9 cellular contexts compared by ENCODE assay signal in genomic region chr11:62500066-62501035, GRCh38. TPM values are rescaled to one million over a fixed set of nuclear protein-coding genes. Genes with fewer than 3 reads are reported as not detected.
DNase-seq lines count a peak whose midpoint lies in the region; ATAC-seq and TF ChIP-seq lines count a peak whose summit lies in the region.
"Had no signal": no experiment of that assay in that cellular context is flagged by ENCODE, and none has a peak within 500 bp of the region (broad histone marks: within the 10 kb centered on the region; RNA-seq: fewer than 3 reads in every experiment).

No MANE protein-coding gene starts in this region.

- peak overlapping the region; percentile 40 for H3K27ac ChIP-seq in osteoblast (ENCODE audit: low read depth, low read length)

- peak overlapping the region; percentile 57 for H2AFZ ChIP-seq in osteoblast (ENCODE audit: low read length)

- H3K4me3 ChIP-seq in osteoblast (ENCODE audit: insufficient read depth, low read length): no peak overlapping the region

- no peak for ATAC-seq in GM19395 (IDR thresholded peaks at IDR 0.05; ENCODE audit: unreplicated experiment)
- no peak for ATAC-seq in stimulated activated naive CD8-positive, alpha-beta T cell treated with anti-CD3 and anti-CD28 coated beads, Interleukin-15, amount 100 ng/mL, for 72 hours

- peaks cover 26% of the 10 kb centered on the region for H3K4me1 ChIP-seq in osteoblast (ENCODE audit: insufficient read depth, low read length)

- no peaks in the 10 kb centered on the region for H3K9me3 Mint-ChIP-seq in stimulated activated naive CD8-positive, alpha-beta T cell treated with anti-CD3 and anti-CD28 coated beads, Interleukin-15, amount 100 ng/mL, for 72 hours

- no peaks in the 10 kb centered on the region for H4K20me1 ChIP-seq in osteoblast (ENCODE audit: insufficient read depth, low read length)

- H3K4me2 ChIP-seq in osteoblast (ENCODE audit: insufficient read depth, low read length): peak overlapping the region; percentile 1

- H3K27me3 ChIP-seq in osteoblast (ENCODE audit: insufficient read depth, low read length): no peaks in the 10 kb centered on the region

- H3K9me3 ChIP-seq in osteoblast (ENCODE audit: low read depth, low read length): no peaks in the 10 kb centered on the region

- peaks cover 21% of the 10 kb centered on the region for H3K4me1 Mint-ChIP-seq in stimulated activated naive CD8-positive, alpha-beta T cell treated with anti-CD3 and anti-CD28 coated beads, Interleukin-15, amount 100 ng/mL, for 72 hours

- H3K36me3 ChIP-seq in osteoblast (ENCODE audit: insufficient read depth, low read length): no peaks in the 10 kb centered on the region

- TF ChIP-seq CTCF in osteoblast (IDR thresholded peaks at IDR 0.05; ENCODE audit: extremely low read depth, low read depth, low read length): no peak

- peaks cover 28% of the 10 kb centered on the region for H3K27me3 Mint-ChIP-seq in stimulated activated naive CD8-positive, alpha-beta T cell treated with anti-CD3 and anti-CD28 coated beads, Interleukin-15, amount 100 ng/mL, for 72 hours

- in situ Hi-C loops in T47D (cut with HindIII; ENCODE audit: low pct_unique_long_range_greater_than_20kb, low sequenced_read_pairs): no loop called here

- no peak overlapping the region for H3K4me3 Mint-ChIP-seq in stimulated activated naive CD8-positive, alpha-beta T cell treated with anti-CD3 and anti-CD28 coated beads, Interleukin-15, amount 100 ng/mL, for 72 hours

- no peaks in the 10 kb centered on the region for H3K79me2 ChIP-seq in osteoblast (ENCODE audit: insufficient read depth, low read length)

- no peak overlapping the region for H3K27ac Mint-ChIP-seq in stimulated activated naive CD8-positive, alpha-beta T cell treated with anti-CD3 and anti-CD28 coated beads, Interleukin-15, amount 100 ng/mL, for 72 hours

- DNase-seq in DMS153 (lab: John Stamatoyannopoulos, UW) (peak; percentile 85), NCI-H187 treated with DMSO at 0.1 percent for 48 hours (lab: John Stamatoyannopoulos, UW) (peak; percentile 38), T47D (ENCODE audit: low read depth in 1 of 2, low spot score in 1 of 2) (peak; percentile 83 to 99), osteoblast (ENCODE audit: insufficient read length, low spot score, missing footprints) (no peak), dedifferentiated amniotic fluid mesenchymal stem cell (ENCODE audit: extremely low spot score) (no peak), AG08395 (ENCODE audit: low spot score) (no peak)
- DNase-seq in stimulated activated naive CD8-positive, alpha-beta T cell treated with anti-CD3 and anti-CD28 coated beads, Interleukin-15, amount 100 ng/mL, for 72 hours: no peak
- DNase-seq: SHP77 treated with DMSO at 0.1 percent for 48 hours had no signal

RNA-seq across cellular contexts. Expression of gene AHNAK, which starts 46.3 kb away (rescaled TPM):
- total RNA-seq in osteoblast: 646 and 720 TPM in 2 replicates

Comparison
In these comparisons a context has a peak if more than half of its experiments do, and no peak if none do; other contexts are left out.
1. DNase-seq: peak in DMS153 (single experiment), NCI-H187 treated with DMSO at 0.1 percent for 48 hours (single experiment) and T47D (2 of 2); none in osteoblast (single experiment), dedifferentiated amniotic fluid mesenchymal stem cell (single experiment), stimulated activated naive CD8-positive, alpha-beta T cell treated with anti-CD3 and anti-CD28 coated beads, Interleukin-15, amount 100 ng/mL, for 72 hours (0 of 2) and AG08395 (single experiment).